17 cellular contexts compared by ENCODE assay signal in the genomic region with DNA sequence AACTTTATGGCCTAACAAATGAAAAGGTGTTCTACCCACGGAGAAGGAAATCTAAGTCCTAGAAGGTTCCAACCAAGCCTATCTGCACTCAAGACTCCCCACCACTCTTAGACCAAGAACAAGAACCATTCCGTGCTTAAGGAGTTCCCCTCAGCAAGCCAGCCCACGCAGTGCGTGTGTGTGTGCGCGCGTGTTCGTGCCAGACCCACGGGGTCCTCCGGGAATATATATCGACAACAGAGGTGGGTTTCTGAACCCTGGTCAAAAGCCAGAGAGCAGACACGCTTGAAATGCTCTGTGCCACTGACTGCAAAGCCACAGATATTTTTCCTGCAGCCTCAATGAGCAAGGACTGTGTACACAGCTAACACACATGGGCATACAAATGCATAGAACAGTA.
A peak's percentile ranks its signal among the peaks of the same experiment; 100 is the strongest.
DNase-seq lines count a peak whose midpoint lies in the region; ATAC-seq, FAIRE-seq and TF ChIP-seq lines count a peak whose summit lies in the region.
"Had no signal": no experiment of that assay in that cellular context is flagged by ENCODE, and none has a peak within 500 bp of the region (broad histone marks: within the 10 kb centered on the region; RNA-seq: fewer than 3 reads in every experiment).

No MANE protein-coding gene starts in this region.

- H2AFZ ChIP-seq in GM12878 (ENCODE audit: control insufficient read depth, low read depth, low read length) = no peak overlapping the region

- no peak for ATAC-seq in GM12878
- ATAC-seq: A549; CD8-positive, alpha-beta T cell; HepG2 had no signal

- in situ Hi-C loops in GM12878 (cut with MboI) = no loop called here

- no peaks in the 10 kb centered on the region for H3K4me1 ChIP-seq in GM12878 (ENCODE audit: control insufficient read depth, insufficient read depth, low read length)
- H3K4me1 ChIP-seq: A549 had no signal

- no peak overlapping the region for H3K27ac ChIP-seq in GM12878 (ENCODE audit: control insufficient read depth, insufficient read depth)
- H3K27ac ChIP-seq: 22Rv1, A549 had no signal

- RAD21 ChIA-PET in GM12878 (lab: Charles Lee; ENCODE audit: unreplicated experiment) = no interaction called here

- intact Hi-C loops in GM12878 (cut with micrococcal nuclease; ENCODE audit: unreplicated experiment) = no loop called here

- H3K4me2 ChIP-seq in GM12878 (ENCODE audit: control insufficient read depth, insufficient read depth) = no peak overlapping the region
- H3K4me2 ChIP-seq: A549 had no signal

- BruUV-seq in GM12878 (replicated peaks; lab: Mats Ljungman, UMichigan) = no TSS peak

- FAIRE-seq in GM12878 (lab: Jason Lieb, UNC) (peak; percentile 56), urothelium cell line (lab: Jason Lieb, UNC) (peak; percentile 20)
- FAIRE-seq: A549, H1, HepG2 had no signal

- TF ChIP-seq EP300 in GM12878 (IDR thresholded peaks at IDR 0.05; ENCODE audit: borderline replicate concordance in 1 of 2, control insufficient read depth in 1 of 2, low read depth in 2 of 2, low read length in 2 of 2) = no peak

- DNase-seq in DMS79 treated with DMSO at 0.1 percent for 48 hours (lab: John Stamatoyannopoulos, UW) (peak; percentile 38), DMS79 (lab: John Stamatoyannopoulos, UW) (no peak), ELR (ENCODE audit: low read depth) (peak; percentile 44), GM12878 (ENCODE audit: low read depth, low spot score) (no peak), urothelium cell line (ENCODE audit: low spot score) (no peak), OCI-M1 (lab: John Stamatoyannopoulos, UW) (no peak)
- no peak for DNase-seq in activated naive CD8-positive, alpha-beta T cell treated with anti-CD3 and anti-CD28 coated beads for 36 hours
- DNase-seq: AML-193; Calu3; CD8-positive, alpha-beta T cell; GDM1; H9 had no signal

- H3K36me3 Mint-ChIP-seq in activated naive CD8-positive, alpha-beta T cell treated with anti-CD3 and anti-CD28 coated beads for 36 hours = peaks cover 44% of the 10 kb centered on the region

- WGBS in GM12878 (ENCODE audit: insufficient coverage, insufficient replicate concordance, low lambda C conversion rate, missing lambda C conversion rate) = 91% methylated on average over 12 of the region's 12 CpGs

- no peak for TF ChIP-seq CTCF in GM12878 (IDR thresholded peaks at IDR 0.05 in 2 of 3, conservative IDR thresholded peaks at IDR 0.05 in 1 of 3; ENCODE audit: control insufficient read depth in 2 of 3, extremely low read depth in 1 of 3, insufficient read depth in 1 of 3, low read depth in 3 of 3, low read length in 3 of 3)

- no peaks in the 10 kb centered on the region for H4K20me1 ChIP-seq in GM12878 (ENCODE audit: control insufficient read depth, insufficient read depth)

- no peaks in the 10 kb centered on the region for H3K27me3 Mint-ChIP-seq in activated naive CD8-positive, alpha-beta T cell treated with anti-CD3 and anti-CD28 coated beads for 36 hours
- H3K27me3 Mint-ChIP-seq: IgD-negative memory B cell had no signal

- peaks cover 3% of the 10 kb centered on the region; the same call in 1 of the 2 replicates for H3K79me2 ChIP-seq in GM12878 (ENCODE audit: control insufficient read depth, insufficient read depth, low read length)

- no peaks in the 10 kb centered on the region for H3K4me1 Mint-ChIP-seq in activated naive CD8-positive, alpha-beta T cell treated with anti-CD3 and anti-CD28 coated beads for 36 hours

- no peaks in the 10 kb centered on the region for H3K27me3 ChIP-seq in GM12878 (replicated peaks in 1 of 2; ENCODE audit: control insufficient read depth in 2 of 2, insufficient read depth in 2 of 2, low read length in 1 of 2)

- CTCF ChIA-PET in GM12878 (lab: Yijun Ruan, JAX) = no interaction called here

- SMC1A ChIA-PET in GM12878 (lab: Charles Lee; ENCODE audit: uncharacterized antibody, unreplicated experiment) = no interaction called here

- no peak overlapping the region for H3K4me3 Mint-ChIP-seq in activated naive CD8-positive, alpha-beta T cell treated with anti-CD3 and anti-CD28 coated beads for 36 hours
- H3K4me3 Mint-ChIP-seq: CD8-positive, alpha-beta T cell; H9; IgD-negative memory B cell had no signal

- TF ChIP-seq RAD21 in GM12878 (IDR thresholded peaks at IDR 0.05; ENCODE audit: insufficient read depth, low read depth, low read length) = no peak

- POLR2A ChIA-PET in GM12878 (lab: Charles Lee) = no interaction called here

- no peak overlapping the region for H3K27ac Mint-ChIP-seq in activated naive CD8-positive, alpha-beta T cell treated with anti-CD3 and anti-CD28 coated beads for 36 hours
- H3K27ac Mint-ChIP-seq: CD8-positive, alpha-beta T cell; H9; IgD-negative memory B cell had no signal

- no peak for TF ChIP-seq POLR2A in GM12878 (IDR thresholded peaks at IDR 0.05; ENCODE audit: low read depth, low read length)

- no peak overlapping the region for H3K4me3 ChIP-seq in GM12878
- H3K4me3 ChIP-seq: A549 had no signal

- no peak overlapping the region for H3K9ac ChIP-seq in GM12878 (ENCODE audit: control insufficient read depth, insufficient read depth, low read length)

- peaks cover 5% of the 10 kb centered on the region; the same call in 2 of the 3 replicates for H3K9me3 ChIP-seq in GM12878 (replicated peaks; ENCODE audit: control insufficient read depth, insufficient read depth, low read length)

- peaks cover 25% of the 10 kb centered on the region for H3K9me3 Mint-ChIP-seq in activated naive CD8-positive, alpha-beta T cell treated with anti-CD3 and anti-CD28 coated beads for 36 hours

- H3K36me3 ChIP-seq in GM12878 (ENCODE audit: control insufficient read depth in 2 of 2, insufficient read depth in 2 of 2, low read length in 1 of 2) = no peaks in the 10 kb centered on the region; a peak in 1 of 4 replicates

TF ChIP-seq in GM12878, 131 proteins besides CTCF, POLR2A, EP300 and RAD21:
- TF ChIP-seq POLR2AphosphoS5 (IDR thresholded peaks at IDR 0.05; ENCODE audit: low read length) = no peak
- TF ChIP-seq JUNB (IDR thresholded peaks at IDR 0.05) = no peak
- TF ChIP-seq LARP7 (IDR thresholded peaks at IDR 0.05) = no peak
- no peak for TF ChIP-seq E2F8 (IDR thresholded peaks at IDR 0.05; ENCODE audit: low read depth, partially characterized antibody)
- TF ChIP-seq MTA2 (IDR thresholded peaks at IDR 0.05; ENCODE audit: low read depth) = no peak
- no peak for TF ChIP-seq RFX5 (IDR thresholded peaks at IDR 0.05; ENCODE audit: low read depth, low read length)
- TF ChIP-seq MEF2B (IDR thresholded peaks at IDR 0.05; ENCODE audit: partially characterized antibody, poor library complexity, severe bottlenecking) = no peak
- TF ChIP-seq RB1 (IDR thresholded peaks at IDR 0.05; ENCODE audit: borderline replicate concordance) = no peak
- TF ChIP-seq NRF1 (conservative IDR thresholded peaks at IDR 0.05; ENCODE audit: low read depth, low read length) = no peak

Comparison
In these comparisons a context has a peak if more than half of its experiments do, and no peak if none do; other contexts are left out.
1. DNase-seq: peak in DMS79 treated with DMSO at 0.1 percent for 48 hours (single experiment) and ELR (single experiment); none in DMS79 (single experiment), GM12878 (single experiment), urothelium cell line (single experiment), OCI-M1 (single experiment) and activated naive CD8-positive, alpha-beta T cell treated with anti-CD3 and anti-CD28 coated beads for 36 hours (single experiment).